ENCODE assay signal across 10 cellular contexts in the genomic region with DNA sequence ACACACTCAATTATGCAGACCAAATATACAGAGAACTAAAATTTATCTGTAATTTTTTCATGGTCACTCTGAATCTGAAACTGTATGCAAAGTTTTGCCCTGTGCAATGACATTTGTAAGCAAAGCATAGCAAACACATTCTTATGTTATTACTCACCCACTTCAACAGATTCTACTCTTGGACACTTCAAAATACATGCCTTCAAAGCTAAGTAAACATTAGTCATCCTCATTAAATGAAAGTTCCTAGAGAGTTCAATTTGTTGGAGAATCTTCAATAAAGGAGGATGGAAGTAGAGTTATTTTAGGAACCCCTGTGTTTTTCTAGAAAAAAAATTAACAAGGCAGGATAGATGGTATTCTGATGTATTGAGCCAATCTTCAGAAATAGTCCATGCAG.
DNase-seq lines count a peak whose midpoint lies in the region; ATAC-seq, FAIRE-seq and TF ChIP-seq lines count a peak whose summit lies in the region.
"Had no signal": no experiment of that assay in that cellular context is flagged by ENCODE, and none has a peak within 500 bp of the region (broad histone marks: within the 10 kb centered on the region; RNA-seq: fewer than 3 reads in every experiment).

No MANE protein-coding gene starts in this region.

- no peaks in the 10 kb centered on the region for H3K9me3 Mint-ChIP-seq in activated naive CD4-positive, alpha-beta T cell treated with anti-CD3 and anti-CD28 coated beads for 36 hours
- H3K9me3 Mint-ChIP-seq: activated T-cell treated with anti-CD3 and anti-CD28 coated beads, Interleukin-2, amount 50 U/mL, for 72 hours had no signal

- H3K4me3 Mint-ChIP-seq in activated naive CD4-positive, alpha-beta T cell treated with anti-CD3 and anti-CD28 coated beads for 36 hours = no peak overlapping the region
- H3K4me3 Mint-ChIP-seq: activated T-cell treated with anti-CD3 and anti-CD28 coated beads, Interleukin-2, amount 50 U/mL, for 72 hours had no signal

- DNase-seq in AG09319 (ENCODE audit: extremely low read depth, low read depth) (peak; percentile 7), Panc1 (ENCODE audit: low read depth, low spot score) (peak; percentile 8), frontal cortex (ENCODE audit: low spot score in 2 of 2) (no peak), Kasumi-1 (lab: John Stamatoyannopoulos, UW) (no peak)
- no peak for DNase-seq in activated naive CD4-positive, alpha-beta T cell treated with anti-CD3 and anti-CD28 coated beads for 36 hours
- DNase-seq: activated T-cell treated with anti-CD3 and anti-CD28 coated beads, Interleukin-2, amount 50 U/mL, for 72 hours had no signal

- TF ChIP-seq EP300 in gastroesophageal sphincter (IDR thresholded peaks at IDR 0.05) = no peak

- CTCF ChIA-PET in HEK293 (lab: Yijun Ruan, JAX) = interaction anchor here (0.9 kb wide), 1 partner anchor 59 kb away, joined by 4 read pairs; no protein-coding TSS in a partner anchor
- CTCF ChIA-PET in Panc1 (lab: Charles Lee) = no interaction called here
- CTCF ChIA-PET in activated naive CD4-positive, alpha-beta T cell treated with anti-CD3 and anti-CD28 coated beads for 36 hours (lab: Charles Lee) = no interaction called here

- ATAC-seq in Panc1 (peak; percentile 80; the same call in 1 of the 2 replicates), gastroesophageal sphincter (peak; percentile 28), HG03159 (IDR thresholded peaks at IDR 0.05; ENCODE audit: unreplicated experiment) (no peak)
- ATAC-seq: activated T-cell treated with anti-CD3 and anti-CD28 coated beads, Interleukin-2, amount 50 U/mL, for 72 hours had no signal

- H3K4me1 ChIP-seq in HEK293 (ENCODE audit: control insufficient read depth, insufficient read depth, low read length) (no peaks in the 10 kb centered on the region), Panc1 (ENCODE audit: control insufficient read depth, insufficient read depth, low read length) (no peaks in the 10 kb centered on the region), gastroesophageal sphincter (peaks cover 0 to 21% (median 0%) of the 10 kb centered on the region in 3 donors)

- H3K27ac ChIP-seq in HEK293 (ENCODE audit: extremely low read depth, low read depth, low read length) (no peak overlapping the region), Panc1 (ENCODE audit: low read length) (no peak overlapping the region), gastroesophageal sphincter (no peak overlapping the region)
- H3K27ac ChIP-seq: PC-9 had no signal

- H3K9me3 ChIP-seq in HEK293 (ENCODE audit: control insufficient read depth, insufficient read depth, low read depth, low read length) (no peaks in the 10 kb centered on the region), Panc1 (ENCODE audit: control insufficient read depth, insufficient read depth, low read depth, low read length) (no peaks in the 10 kb centered on the region), gastroesophageal sphincter (no peaks in the 10 kb centered on the region)

- H3K36me3 ChIP-seq in HEK293 (ENCODE audit: control insufficient read depth in 2 of 2, insufficient read depth in 1 of 2, low read length in 2 of 2) (no peaks in the 10 kb centered on the region), Panc1 (ENCODE audit: control insufficient read depth, insufficient read depth, low read length) (no peaks in the 10 kb centered on the region), gastroesophageal sphincter (no peaks in the 10 kb centered on the region)

- H3K27ac Mint-ChIP-seq in activated naive CD4-positive, alpha-beta T cell treated with anti-CD3 and anti-CD28 coated beads for 36 hours = no peak overlapping the region
- H3K27ac Mint-ChIP-seq: activated T-cell treated with anti-CD3 and anti-CD28 coated beads, Interleukin-2, amount 50 U/mL, for 72 hours had no signal

- intact Hi-C loops in Panc1 (cut with micrococcal nuclease; ENCODE audit: unreplicated experiment) = no loop called here
- intact Hi-C loops in activated naive CD4-positive, alpha-beta T cell treated with anti-CD3 and anti-CD28 coated beads for 36 hours (cut with micrococcal nuclease) = no loop called here

- no peak for TF ChIP-seq POLR2A in gastroesophageal sphincter (IDR thresholded peaks at IDR 0.05)

- TF ChIP-seq CTCF in AG09319 (IDR thresholded peaks at IDR 0.05; ENCODE audit: low read depth, low read length) (no peak), HEK293 (tag by site-specific recombination; IDR thresholded peaks at IDR 0.05) (no peak), Panc1 (IDR thresholded peaks at IDR 0.05) (no peak), gastroesophageal sphincter (IDR thresholded peaks at IDR 0.05) (no peak)

- H3K4me3 ChIP-seq in HEK293 (ENCODE audit: low read depth, low read length) = no peak overlapping the region
- H3K4me3 ChIP-seq in Panc1 (ENCODE audit: low read depth in 2 of 2, low read length in 2 of 2) = no peak overlapping the region
- H3K4me3 ChIP-seq in gastroesophageal sphincter = no peak overlapping the region
- H3K4me3 ChIP-seq: PC-9 had no signal

- no peaks in the 10 kb centered on the region for H3K27me3 Mint-ChIP-seq in activated naive CD4-positive, alpha-beta T cell treated with anti-CD3 and anti-CD28 coated beads for 36 hours (ENCODE audit: low read depth)

- no peaks in the 10 kb centered on the region for H3K4me1 Mint-ChIP-seq in activated naive CD4-positive, alpha-beta T cell treated with anti-CD3 and anti-CD28 coated beads for 36 hours (ENCODE audit: low read depth)

- no peaks in the 10 kb centered on the region for H3K27me3 ChIP-seq in Panc1 (ENCODE audit: control insufficient read depth, insufficient read depth, low read length)
- no peaks in the 10 kb centered on the region for H3K27me3 ChIP-seq in gastroesophageal sphincter

- no peak for FAIRE-seq in frontal cortex (lab: Jason Lieb, UNC)

- H3K36me3 Mint-ChIP-seq in activated naive CD4-positive, alpha-beta T cell treated with anti-CD3 and anti-CD28 coated beads for 36 hours (ENCODE audit: low read depth) = no peaks in the 10 kb centered on the region

- in situ Hi-C loops in Panc1 (cut with HindIII; ENCODE audit: low pct_unique_long_range_greater_than_20kb, low sequenced_read_pairs) = no loop called here

- POLR2A ChIA-PET in HEK293 (lab: Yijun Ruan, JAX) = no interaction called here
- POLR2A ChIA-PET in Panc1 (lab: Charles Lee) = no interaction called here

- no TSS peak for BruUV-seq in Panc1 (replicated peaks; lab: Mats Ljungman, UMichigan)

TF ChIP-seq in HEK293, 187 proteins besides CTCF, POLR2A, EP300 and RAD21 (continues in another document):
- TF ChIP-seq, protein P1, sequence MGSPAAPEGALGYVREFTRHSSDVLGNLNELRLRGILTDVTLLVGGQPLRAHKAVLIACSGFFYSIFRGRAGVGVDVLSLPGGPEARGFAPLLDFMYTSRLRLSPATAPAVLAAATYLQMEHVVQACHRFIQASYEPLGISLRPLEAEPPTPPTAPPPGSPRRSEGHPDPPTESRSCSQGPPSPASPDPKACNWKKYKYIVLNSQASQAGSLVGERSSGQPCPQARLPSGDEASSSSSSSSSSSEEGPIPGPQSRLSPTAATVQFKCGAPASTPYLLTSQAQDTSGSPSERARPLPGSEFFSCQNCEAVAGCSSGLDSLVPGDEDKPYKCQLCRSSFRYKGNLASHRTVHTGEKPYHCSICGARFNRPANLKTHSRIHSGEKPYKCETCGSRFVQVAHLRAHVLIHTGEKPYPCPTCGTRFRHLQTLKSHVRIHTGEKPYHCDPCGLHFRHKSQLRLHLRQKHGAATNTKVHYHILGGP (tag by site-specific recombination; IDR thresholded peaks at IDR 0.05) = 0 out of 2 replicates have a peak, but pooled peaks have one; percentile 39
- TF ChIP-seq HOXD13 (CRISPR knock-in tag; IDR thresholded peaks at IDR 0.05; ENCODE audit: borderline replicate concordance) (peak; percentile 79; the same call in 1 of the 2 replicates), PRDM1 (tag by site-specific recombination; IDR thresholded peaks at IDR 0.05) (0 out of 2 replicates have a peak, but pooled peaks have one; percentile 21)
- TF ChIP-seq, protein P2, sequence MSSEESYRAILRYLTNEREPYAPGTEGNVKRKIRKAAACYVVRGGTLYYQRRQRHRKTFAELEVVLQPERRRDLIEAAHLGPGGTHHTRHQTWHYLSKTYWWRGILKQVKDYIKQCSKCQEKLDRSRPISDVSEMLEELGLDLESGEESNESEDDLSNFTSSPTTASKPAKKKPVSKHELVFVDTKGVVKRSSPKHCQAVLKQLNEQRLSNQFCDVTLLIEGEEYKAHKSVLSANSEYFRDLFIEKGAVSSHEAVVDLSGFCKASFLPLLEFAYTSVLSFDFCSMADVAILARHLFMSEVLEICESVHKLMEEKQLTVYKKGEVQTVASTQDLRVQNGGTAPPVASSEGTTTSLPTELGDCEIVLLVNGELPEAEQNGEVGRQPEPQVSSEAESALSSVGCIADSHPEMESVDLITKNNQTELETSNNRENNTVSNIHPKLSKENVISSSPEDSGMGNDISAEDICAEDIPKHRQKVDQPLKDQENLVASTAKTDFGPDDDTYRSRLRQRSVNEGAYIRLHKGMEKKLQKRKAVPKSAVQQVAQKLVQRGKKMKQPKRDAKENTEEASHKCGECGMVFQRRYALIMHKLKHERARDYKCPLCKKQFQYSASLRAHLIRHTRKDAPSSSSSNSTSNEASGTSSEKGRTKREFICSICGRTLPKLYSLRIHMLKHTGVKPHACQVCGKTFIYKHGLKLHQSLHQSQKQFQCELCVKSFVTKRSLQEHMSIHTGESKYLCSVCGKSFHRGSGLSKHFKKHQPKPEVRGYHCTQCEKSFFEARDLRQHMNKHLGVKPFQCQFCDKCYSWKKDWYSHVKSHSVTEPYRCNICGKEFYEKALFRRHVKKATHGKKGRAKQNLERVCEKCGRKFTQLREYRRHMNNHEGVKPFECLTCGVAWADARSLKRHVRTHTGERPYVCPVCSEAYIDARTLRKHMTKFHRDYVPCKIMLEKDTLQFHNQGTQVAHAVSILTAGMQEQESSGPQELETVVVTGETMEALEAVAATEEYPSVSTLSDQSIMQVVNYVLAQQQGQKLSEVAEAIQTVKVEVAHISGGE (tag by site-specific recombination; conservative IDR thresholded peaks at IDR 0.05; ENCODE audit: low read depth) = no peak
- TF ChIP-seq, protein P3, sequence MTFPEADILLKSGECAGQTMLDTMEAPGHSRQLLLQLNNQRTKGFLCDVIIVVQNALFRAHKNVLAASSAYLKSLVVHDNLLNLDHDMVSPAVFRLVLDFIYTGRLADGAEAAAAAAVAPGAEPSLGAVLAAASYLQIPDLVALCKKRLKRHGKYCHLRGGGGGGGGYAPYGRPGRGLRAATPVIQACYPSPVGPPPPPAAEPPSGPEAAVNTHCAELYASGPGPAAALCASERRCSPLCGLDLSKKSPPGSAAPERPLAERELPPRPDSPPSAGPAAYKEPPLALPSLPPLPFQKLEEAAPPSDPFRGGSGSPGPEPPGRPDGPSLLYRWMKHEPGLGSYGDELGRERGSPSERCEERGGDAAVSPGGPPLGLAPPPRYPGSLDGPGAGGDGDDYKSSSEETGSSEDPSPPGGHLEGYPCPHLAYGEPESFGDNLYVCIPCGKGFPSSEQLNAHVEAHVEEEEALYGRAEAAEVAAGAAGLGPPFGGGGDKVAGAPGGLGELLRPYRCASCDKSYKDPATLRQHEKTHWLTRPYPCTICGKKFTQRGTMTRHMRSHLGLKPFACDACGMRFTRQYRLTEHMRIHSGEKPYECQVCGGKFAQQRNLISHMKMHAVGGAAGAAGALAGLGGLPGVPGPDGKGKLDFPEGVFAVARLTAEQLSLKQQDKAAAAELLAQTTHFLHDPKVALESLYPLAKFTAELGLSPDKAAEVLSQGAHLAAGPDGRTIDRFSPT (tag by site-specific recombination; IDR thresholded peaks at IDR 0.05) = 0 out of 2 replicates have a peak, but pooled peaks have one; percentile 37

Comparison
In these comparisons a context has a peak if more than half of its experiments do, and no peak if none do; other contexts are left out.
1. DNase-seq: peak in AG09319 (single experiment) and Panc1 (single experiment); none in frontal cortex (0 of 2), Kasumi-1 (0 of 2) and activated naive CD4-positive, alpha-beta T cell treated with anti-CD3 and anti-CD28 coated beads for 36 hours (single experiment).